Comparison of ENCODE assay signal across 9 cellular contexts in the genomic region with DNA sequence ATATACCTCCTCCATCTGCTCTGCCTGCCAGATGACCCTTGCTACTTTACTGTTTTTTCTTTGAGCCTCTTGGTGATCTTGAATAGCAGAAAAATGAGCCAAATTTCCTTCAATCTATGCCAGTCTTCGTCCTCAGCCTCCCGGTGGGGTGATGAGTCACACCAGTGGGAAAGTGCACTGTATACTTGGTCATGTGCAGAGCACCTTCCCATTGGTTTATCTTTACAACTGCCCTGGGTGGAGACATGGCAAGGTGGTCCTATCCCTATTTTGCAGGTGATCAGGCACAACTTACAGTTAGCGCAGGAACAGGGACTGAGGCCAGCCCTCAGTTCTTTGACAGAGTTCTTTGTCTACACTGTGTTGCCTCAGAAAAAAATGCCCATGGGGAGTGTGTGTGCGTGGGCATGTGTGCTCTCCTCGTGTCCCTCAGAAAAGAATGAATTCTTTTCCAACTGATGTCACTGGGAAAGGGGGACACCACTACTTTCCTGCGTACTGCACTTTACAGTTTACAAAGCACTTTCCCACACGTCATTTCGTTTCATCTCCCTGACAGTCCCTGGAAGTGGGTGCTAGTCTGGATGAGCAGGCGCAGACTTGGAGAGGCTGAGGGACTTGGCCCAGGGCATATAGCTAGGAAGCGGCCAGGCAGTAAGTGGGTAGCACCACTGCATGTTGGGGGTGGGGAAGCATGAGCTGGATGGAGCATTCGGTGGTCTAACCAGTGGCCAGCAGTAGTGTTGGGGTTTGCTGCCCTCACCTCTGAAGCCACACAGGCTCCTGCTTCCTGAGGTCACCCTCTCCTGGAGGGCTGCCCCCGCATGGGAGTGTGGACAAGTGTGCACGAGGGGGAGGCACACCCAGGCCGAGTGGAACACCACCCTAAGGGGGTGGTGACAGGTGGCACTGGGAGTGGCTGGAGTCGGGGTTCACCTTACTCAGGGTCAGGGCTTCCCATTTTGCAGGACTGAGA. TPM values are rescaled to one million over a fixed set of nuclear protein-coding genes. Genes with fewer than 3 reads are reported as not detected.
A peak's percentile ranks its signal among the peaks of the same experiment; 100 is the strongest.
DNase-seq lines count a peak whose midpoint lies in the region; ATAC-seq, FAIRE-seq and TF ChIP-seq lines count a peak whose summit lies in the region.
"Had no signal": no experiment of that assay in that cellular context is flagged by ENCODE, and none has a peak within 500 bp of the region (broad histone marks: within the 10 kb centered on the region; RNA-seq: fewer than 3 reads in every experiment).

No MANE protein-coding gene starts in this region.

- H3K36me3 Mint-ChIP-seq in Calu3 (ENCODE audit: insufficient read depth, unreplicated experiment) = peaks cover 66% of the 10 kb centered on the region

- H4K20me1 ChIP-seq in PC-3 (ENCODE audit: low read length) (peaks cover 4% of the 10 kb centered on the region; the same call in 1 of the 2 replicates), Karpas-422 (ENCODE audit: insufficient read depth, low read depth, low read length) (peaks cover 35% of the 10 kb centered on the region)

- H3K9me3 ChIP-seq in PC-3 (ENCODE audit: low read length) (no peaks in the 10 kb centered on the region), pancreas (no peaks in the 10 kb centered on the region), suprapubic skin (no peaks in the 10 kb centered on the region), Karpas-422 (ENCODE audit: low read length) (no peaks in the 10 kb centered on the region)

- H3K79me2 ChIP-seq in PC-3 (ENCODE audit: low read length) (peaks cover 100% of the 10 kb centered on the region), Karpas-422 (ENCODE audit: low read length) (no peaks in the 10 kb centered on the region)

- no peak overlapping the region for H2AFZ ChIP-seq in PC-3 (ENCODE audit: low read length)
- H2AFZ ChIP-seq in Karpas-422 (ENCODE audit: low read length) = no peak overlapping the region

- CTCF ChIA-PET in Calu3 (lab: Charles Lee) (no interaction called here), PC-3 (lab: Charles Lee) (no interaction called here)

- peaks cover 4% of the 10 kb centered on the region for H3F3A ChIP-seq in PC-3 (ENCODE audit: low read length, unreplicated experiment)

- H3K9me2 ChIP-seq in PC-3 (replicated peaks; ENCODE audit: low read length) (no peaks in the 10 kb centered on the region), Karpas-422 (replicated peaks; ENCODE audit: insufficient read depth, low read length) (no peaks in the 10 kb centered on the region)

- ATAC-seq in PC-3 (peak; percentile 58), pancreas (peak; percentile 44 to 54 (median 48))

- intact Hi-C loops in Calu3 (cut with micrococcal nuclease; ENCODE audit: unreplicated experiment) = loop anchor here (2.0 kb wide), 2 partner anchors 15 to 21 kb away; no protein-coding TSS in a partner anchor
- intact Hi-C loops in PC-3 (cut with micrococcal nuclease) = no loop called here
- intact Hi-C loops in pancreas (cut with DNase I) = no loop called here

- H3K27me3 ChIP-seq in PC-3 (ENCODE audit: low read length) (no peaks in the 10 kb centered on the region), pancreas (no peaks in the 10 kb centered on the region), suprapubic skin (no peaks in the 10 kb centered on the region), Karpas-422 (ENCODE audit: low read length) (peaks cover under 1% of the 10 kb centered on the region; the same call in 1 of the 2 replicates)

- H3K4me1 ChIP-seq in PC-3 (ENCODE audit: insufficient read depth, low read length) (peaks cover 63% of the 10 kb centered on the region), pancreas (peaks cover 44 to 72% (median 55%) of the 10 kb centered on the region in 3 donors), suprapubic skin (peaks cover 94% of the 10 kb centered on the region), Karpas-422 (ENCODE audit: low read length) (peaks cover 68% of the 10 kb centered on the region)

- BruUV-seq in Calu3 (replicated peaks; lab: Mats Ljungman, UMichigan) (no TSS peak), PC-3 (replicated peaks; lab: Mats Ljungman, UMichigan) (no TSS peak)

- H3K9ac ChIP-seq in PC-3 (ENCODE audit: low read length) = no peak overlapping the region; the same call in 1 of the 2 replicates
- no peak overlapping the region for H3K9ac ChIP-seq in Karpas-422 (ENCODE audit: low read length)

- peak; percentile 71 for DNase-seq in Calu3
- peak; percentile 71 for DNase-seq in PC-3
- DNase-seq in ecto neural progenitor cell (ENCODE audit: low spot score) = peak; percentile 43
- no peak for DNase-seq in pancreas
- no peak for DNase-seq in suprapubic skin (ENCODE audit: low spot score in 2 of 2)
- DNase-seq in NCI-H1417 treated with DMSO at 0.1 percent for 48 hours (lab: John Stamatoyannopoulos, UW) = no peak
- DNase-seq in Karpas-422 = no peak
- DNase-seq in T1000 (lab: John Stamatoyannopoulos, UW) = no peak
- DNase-seq: central memory CD4-positive, alpha-beta T cell had no signal

- FAIRE-seq in pancreas (lab: Jason Lieb, UNC) = no peak

- H3K4me3 ChIP-seq in PC-3 (ENCODE audit: low read length) = no peak overlapping the region
- no peak overlapping the region for H3K4me3 ChIP-seq in pancreas
- no peak overlapping the region for H3K4me3 ChIP-seq in suprapubic skin
- H3K4me3 ChIP-seq in Karpas-422 (ENCODE audit: low read length) = no peak overlapping the region

- H3K27ac Mint-ChIP-seq in Calu3 (ENCODE audit: unreplicated experiment) = peak overlapping the region; percentile 82

- H3K4me3 Mint-ChIP-seq in Calu3 (ENCODE audit: low read depth, unreplicated experiment) = peak overlapping the region; percentile 27

- WGBS in pancreas, 2 donors = 47 to 56% methylated on average over 15 of the region's 15 CpGs
- 46% methylated on average over 14 of the region's 15 CpGs for WGBS in suprapubic skin

- H3K36me3 ChIP-seq in PC-3 (ENCODE audit: low read depth, low read length) (peaks cover 28% of the 10 kb centered on the region), pancreas (no peaks in the 10 kb centered on the region), suprapubic skin (no peaks in the 10 kb centered on the region), Karpas-422 (ENCODE audit: insufficient read depth, low read length) (no peaks in the 10 kb centered on the region)

- POLR2A ChIA-PET in PC-3 (lab: Charles Lee; ENCODE audit: unreplicated experiment) = interaction anchor here (0.6 kb wide), 1 partner anchor 64 kb away, joined by 5 read pairs; no protein-coding TSS in a partner anchor

- H3K4me1 Mint-ChIP-seq in Calu3 (ENCODE audit: low read depth, unreplicated experiment) = peaks cover 91% of the 10 kb centered on the region

- no peaks in the 10 kb centered on the region for H3K27me3 Mint-ChIP-seq in Calu3 (ENCODE audit: unreplicated experiment)

- no peaks in the 10 kb centered on the region for H3K9me3 Mint-ChIP-seq in Calu3 (ENCODE audit: low read depth, unreplicated experiment)

- TF ChIP-seq EP300 in suprapubic skin (IDR thresholded peaks at IDR 0.05) = no peak

- TF ChIP-seq POLR2A in suprapubic skin (IDR thresholded peaks at IDR 0.05) = no peak

- H3K27ac ChIP-seq in PC-3 (ENCODE audit: low read length) (peak overlapping the region; percentile 87), pancreas (peak overlapping the region; percentile 0 to 75 (median 27)), suprapubic skin (no peak overlapping the region), Karpas-422 (ENCODE audit: low read length) (no peak overlapping the region)

- TF ChIP-seq CTCF in Calu3 (IDR thresholded peaks at IDR 0.05; ENCODE audit: unreplicated experiment) (no peak), PC-3 (conservative IDR thresholded peaks at IDR 0.05; ENCODE audit: low read depth, low read length) (no peak), pancreas (IDR thresholded peaks at IDR 0.05) (no peak), suprapubic skin (IDR thresholded peaks at IDR 0.05) (no peak)

- H3K4me2 ChIP-seq in PC-3 (ENCODE audit: low read length) (0 out of 2 replicates have a peak overlapping the region, but pooled peaks have one; percentile 65), Karpas-422 (ENCODE audit: low read depth, low read length, poor library complexity, severe bottlenecking) (no peak overlapping the region)

RNA-seq across cellular contexts. Expression of gene SMAD3, which starts 24.1 kb away (rescaled TPM):
- total RNA-seq in Calu3 (2022) (121 and 147 TPM in 2 replicates), PC-3 (2014; rRNA removed) (75.6 and 86.4 TPM in 2 replicates), pancreas (10 to 100 TPM; 15.6 to 42.5 (median 23.8) TPM), suprapubic skin (10 to 100 TPM; 41.9 to 94.9 (median 56.1) TPM)
- polyA plus RNA-seq in pancreas = 10 to 100 TPM in 1 of 2 donors, 1 to 10 TPM in 1; 7.9 to 13.5 TPM
- total RNA-seq in Karpas-422 (2014; rRNA removed; shearing (Covaris generic); ENCODE audit: low replicate concordance) = 12.8 and 27.7 TPM in 2 replicates

Comparison
In these comparisons a context has a peak if more than half of its experiments do, and no peak if none do; other contexts are left out.
1. DNase-seq: peak in Calu3 (single experiment), PC-3 (single experiment) and ecto neural progenitor cell (single experiment); none in pancreas (0 of 6), suprapubic skin (0 of 2), NCI-H1417 treated with DMSO at 0.1 percent for 48 hours (single experiment), Karpas-422 (single experiment) and T1000 (single experiment).
2. H3K27ac ChIP-seq: peak in PC-3 (single experiment) and pancreas (4 of 4); none in suprapubic skin (single experiment) and Karpas-422 (single experiment).